In genomic region chr14:45526715-45527549, GRCh38 we compare ENCODE assay signal across 8 cellular contexts.
DNase-seq lines count a peak whose midpoint lies in the region; ATAC-seq and FAIRE-seq lines count a peak whose summit lies in the region.

No MANE protein-coding gene starts in this region.

- no peak for ATAC-seq in GM18498 (IDR thresholded peaks at IDR 0.05; ENCODE audit: unreplicated experiment)
- ATAC-seq in GM21717 (IDR thresholded peaks at IDR 0.05; ENCODE audit: unreplicated experiment) = no peak

- DNase-seq in Ammon's horn (ENCODE audit: low spot score) (peak; percentile 5), GM19239 (ENCODE audit: insufficient read length, low spot score) (peak; percentile 8), HTR-8/SVneo (ENCODE audit: insufficient read length, low spot score) (peak; percentile 35), NCI-H82 treated with DMSO at 0.1 percent for 48 hours (lab: John Stamatoyannopoulos, UW; ENCODE audit: unreplicated experiment) (peak; percentile 12), epidermal melanocyte (ENCODE audit: insufficient read length, low spot score) (peak; percentile 23), pons (ENCODE audit: low spot score) (peak; percentile 35)

- no peak for FAIRE-seq in GM19239 (lab: Jason Lieb, UNC)
- no peak for FAIRE-seq in HTR-8/SVneo (lab: Jason Lieb, UNC)
